Comparison of ENCODE assay signal across 8 cellular contexts in genomic region chr15:86624261-86625036, GRCh38.
DNase-seq lines count a peak whose midpoint lies in the region; ATAC-seq, FAIRE-seq and TF ChIP-seq lines count a peak whose summit lies in the region.

No MANE protein-coding gene starts in this region.

- H3K36me3 Mint-ChIP-seq in activated T-cell treated with anti-CD3 and anti-CD28 coated beads, Interleukin-2, amount 50 U/mL, for 4 hours (ENCODE audit: insufficient read depth) = no peaks in the 10 kb centered on the region

- BruUV-seq in A673 (replicated peaks; lab: Mats Ljungman, UMichigan) (no TSS peak), HCT116 (replicated peaks; lab: Mats Ljungman, UMichigan) (no TSS peak)

- H3K27me3 Mint-ChIP-seq in activated T-cell treated with anti-CD3 and anti-CD28 coated beads, Interleukin-2, amount 50 U/mL, for 4 hours (ENCODE audit: low read depth) = no peaks in the 10 kb centered on the region

- in situ Hi-C loops in transverse colon (cut with MboI; ENCODE audit: low pct_ligation_motif_present in 1 of 4, low pct_unique_long_range_greater_than_20kb in 1 of 4, low sequenced_read_pairs in 3 of 4) = loop anchor here in 2 of 4 donors (10.0 to 25.0 kb wide), 3 partner anchors 110 to 762 kb away; no protein-coding TSS in a partner anchor

- CTCF ChIA-PET in A673 (lab: Charles Lee) = no interaction called here
- CTCF ChIA-PET in HCT116 (lab: Charles Lee) = no interaction called here

- H2AFZ ChIP-seq in HCT116 (ENCODE audit: low read depth, low read length, poor library complexity, severe bottlenecking) = no peak overlapping the region

- H3K36me3 ChIP-seq in A673 (ENCODE audit: insufficient read depth, low read length, poor library complexity, severe bottlenecking) = no peaks in the 10 kb centered on the region
- no peaks in the 10 kb centered on the region for H3K36me3 ChIP-seq in HCT116 (ENCODE audit: control insufficient read depth in 1 of 2, insufficient read depth in 2 of 2, low read length in 2 of 2)
- no peaks in the 10 kb centered on the region for H3K36me3 ChIP-seq in pancreas
- H3K36me3 ChIP-seq in transverse colon = no peaks in the 10 kb centered on the region

- POLR2A ChIA-PET in A673 (lab: Charles Lee; ENCODE audit: low non-redundant PET) = no interaction called here
- POLR2A ChIA-PET in HCT116 (lab: Charles Lee) = no interaction called here

- no peak for FAIRE-seq in pancreas (lab: Jason Lieb, UNC)

- H3K27me3 ChIP-seq in A673 (replicated peaks; ENCODE audit: insufficient read depth, low read depth, low read length, poor library complexity) = no peaks in the 10 kb centered on the region
- no peaks in the 10 kb centered on the region for H3K27me3 ChIP-seq in HCT116 (ENCODE audit: insufficient read depth, low read length)
- H3K27me3 ChIP-seq in pancreas = peaks cover 0 to 3% (median 0%) of the 10 kb centered on the region in 4 donors
- H3K27me3 ChIP-seq in transverse colon = no peaks in the 10 kb centered on the region

- no peak overlapping the region for H3K4me2 ChIP-seq in HCT116 (ENCODE audit: low read length)

- H3K9me2 ChIP-seq in HCT116 (ENCODE audit: insufficient read depth) = no peaks in the 10 kb centered on the region

- H3K27ac ChIP-seq in A673 (ENCODE audit: low read depth, low read length, poor library complexity, severe bottlenecking) (no peak overlapping the region), HCT116 (ENCODE audit: low read depth, low read length) (no peak overlapping the region), pancreas (no peak overlapping the region), transverse colon (no peak overlapping the region)

- TF ChIP-seq POLR2A in HCT116 (IDR thresholded peaks at IDR 0.05; ENCODE audit: borderline replicate concordance, extremely low read depth, insufficient read depth, insufficient read length) (no peak), transverse colon (IDR thresholded peaks at IDR 0.05) (no peak)

- TF ChIP-seq RAD21 in HCT116 (IDR thresholded peaks at IDR 0.05; ENCODE audit: low read depth) = no peak

- H3K4me1 ChIP-seq in A673 (ENCODE audit: insufficient read depth, low read length, poor library complexity, severe bottlenecking) (no peaks in the 10 kb centered on the region), HCT116 (ENCODE audit: control insufficient read depth in 1 of 2, insufficient read depth in 2 of 2, low read length in 2 of 2) (no peaks in the 10 kb centered on the region), pancreas (no peaks in the 10 kb centered on the region), transverse colon (peaks cover 0 to 33% (median 14%) of the 10 kb centered on the region in 4 donors)

- RAD21 ChIA-PET in HCT116 (lab: Charles Lee; ENCODE audit: low non-redundant PET in 1 of 2, low total read pairs in 2 of 2, uncharacterized antibody in 2 of 2, unreplicated experiment in 2 of 2) = no interaction called here

- peak; percentile 25; the same call in 1 of the 2 replicates for ATAC-seq in HCT116
- peak; percentile 97 to 98 for ATAC-seq in activated T-cell treated with anti-CD3 and anti-CD28 coated beads, Interleukin-2, amount 50 U/mL, for 4 hours
- ATAC-seq in pancreas = peak; percentile 58 to 84 (median 76)
- no peak for ATAC-seq in GM18520 (IDR thresholded peaks at IDR 0.05; ENCODE audit: unreplicated experiment)

- H3K4me3 ChIP-seq in A673 (ENCODE audit: low read depth, low read length, poor library complexity, severe bottlenecking) = no peak overlapping the region
- H3K4me3 ChIP-seq in HCT116 (replicated peaks in 1 of 2; ENCODE audit: low read depth in 1 of 2, low read length in 2 of 2) = no peak overlapping the region
- H3K4me3 ChIP-seq in fibroblast of villous mesenchyme (ENCODE audit: low read depth, low read length) = no peak overlapping the region
- H3K4me3 ChIP-seq in pancreas = no peak overlapping the region
- no peak overlapping the region for H3K4me3 ChIP-seq in transverse colon

- H3K4me3 Mint-ChIP-seq in activated T-cell treated with anti-CD3 and anti-CD28 coated beads, Interleukin-2, amount 50 U/mL, for 4 hours = no peak overlapping the region

- intact Hi-C loops in A673 (cut with micrococcal nuclease; ENCODE audit: unreplicated experiment) (no loop called here), HCT116 (cut with micrococcal nuclease) (no loop called here), pancreas (cut with DNase I) (no loop called here), transverse colon (cut with DNase I; ENCODE audit: low total_unique reads) (no loop called here)

- DNase-seq in A673 (ENCODE audit: low spot score) (peak; percentile 3), HCT116 (ENCODE audit: low read depth, low spot score) (no peak), OCI-M1 (lab: John Stamatoyannopoulos, UW) (peak; percentile 75), fibroblast of villous mesenchyme (ENCODE audit: low read depth) (peak; percentile 59), pancreas (peak in 3 of 6 donors; percentile 3 to 28 (median 21)), transverse colon (peak; percentile 79)
- DNase-seq in activated T-cell treated with anti-CD3 and anti-CD28 coated beads, Interleukin-2, amount 50 U/mL, for 4 hours = peak; percentile 57

- no peaks in the 10 kb centered on the region for H3K9me3 Mint-ChIP-seq in activated T-cell treated with anti-CD3 and anti-CD28 coated beads, Interleukin-2, amount 50 U/mL, for 4 hours

- no peak for TF ChIP-seq EP300 in transverse colon (IDR thresholded peaks at IDR 0.05; ENCODE audit: low read depth)

- TF ChIP-seq CTCF in A673 (conservative IDR thresholded peaks at IDR 0.05; ENCODE audit: low read depth, low read length) = no peak
- 0 out of 6 replicates have a peak, but pooled peaks of 1 of the 3 experiments have one; percentile 7 for TF ChIP-seq CTCF in HCT116 (IDR thresholded peaks at IDR 0.05 in 2 of 3, conservative IDR thresholded peaks at IDR 0.05 in 1 of 3; ENCODE audit: borderline replicate concordance in 1 of 3, insufficient read depth in 1 of 3, low read depth in 2 of 3, low read length in 2 of 3)
- TF ChIP-seq CTCF in fibroblast of villous mesenchyme (IDR thresholded peaks at IDR 0.05; ENCODE audit: insufficient read depth, low read depth, low read length) = peak; percentile 46
- TF ChIP-seq CTCF in pancreas (IDR thresholded peaks at IDR 0.05) = no peak
- TF ChIP-seq CTCF in transverse colon (IDR thresholded peaks at IDR 0.05) = peak; percentile 34 to 86 (median 54)

- H3K9ac ChIP-seq in HCT116 (ENCODE audit: low read length) = no peak overlapping the region

- no peaks in the 10 kb centered on the region for H3K79me2 ChIP-seq in HCT116 (ENCODE audit: insufficient read depth, low read length)

- peaks cover 35% of the 10 kb centered on the region for H3K4me1 Mint-ChIP-seq in activated T-cell treated with anti-CD3 and anti-CD28 coated beads, Interleukin-2, amount 50 U/mL, for 4 hours (ENCODE audit: low read depth)

- WGBS in pancreas, 2 donors = 25 to 29% methylated on average over 6 of the region's 6 CpGs
- WGBS in transverse colon (ENCODE audit: low coverage in 1 of 2), 2 donors = 13% methylated on average over 6 of the region's 6 CpGs; no CpG with 5 or more reads in 1 of the 2 donors

- H4K20me1 ChIP-seq in HCT116 (ENCODE audit: insufficient read depth) = no peaks in the 10 kb centered on the region

- H3K9me3 ChIP-seq in A673 (ENCODE audit: low read depth, low read length, poor library complexity, severe bottlenecking) (no peaks in the 10 kb centered on the region), HCT116 (ENCODE audit: control insufficient read depth in 1 of 2, insufficient read depth in 1 of 2, low read depth in 1 of 2, low read length in 2 of 2) (peaks cover 0 to 9% of the 10 kb centered on the region in 2 experiments; a peak in 2 of 4 replicates), pancreas (no peaks in the 10 kb centered on the region), transverse colon (no peaks in the 10 kb centered on the region)

TF ChIP-seq in HCT116, 20 proteins besides CTCF, POLR2A, EP300 and RAD21 (continues in another document):
- TF ChIP-seq ELF1 (IDR thresholded peaks at IDR 0.05; ENCODE audit: borderline replicate concordance, low read depth) (no peak), ZNF274 (IDR thresholded peaks at IDR 0.05; ENCODE audit: low read depth, low read length) (no peak), POLR2AphosphoS5 (IDR thresholded peaks at IDR 0.05; ENCODE audit: low read depth, low read length) (no peak), SRF (IDR thresholded peaks at IDR 0.05; ENCODE audit: low read depth) (no peak), ZFX (IDR thresholded peaks at IDR 0.05) (no peak), CBX3 (IDR thresholded peaks at IDR 0.05; ENCODE audit: low read depth) (no peak), TCF7L2 (IDR thresholded peaks at IDR 0.05; ENCODE audit: borderline replicate concordance, extremely low read depth, insufficient read depth, insufficient read length) (no peak), SP1 (IDR thresholded peaks at IDR 0.05; ENCODE audit: low read depth) (no peak), YY1 (IDR thresholded peaks at IDR 0.05; ENCODE audit: extremely low read depth, insufficient replicate concordance, low read depth, low read length) (no peak), CEBPB (IDR thresholded peaks at IDR 0.05; ENCODE audit: low read depth) (no peak), ATF3 (IDR thresholded peaks at IDR 0.05) (no peak)

Comparison
In these comparisons a context has a peak if more than half of its experiments do, and no peak if none do; other contexts are left out.
1. CTCF ChIP-seq: peak in fibroblast of villous mesenchyme (single experiment) and transverse colon (5 of 5); none in A673 (single experiment) and pancreas (0 of 4).